1 cellular context compared by ENCODE assay signal in the genomic region with DNA sequence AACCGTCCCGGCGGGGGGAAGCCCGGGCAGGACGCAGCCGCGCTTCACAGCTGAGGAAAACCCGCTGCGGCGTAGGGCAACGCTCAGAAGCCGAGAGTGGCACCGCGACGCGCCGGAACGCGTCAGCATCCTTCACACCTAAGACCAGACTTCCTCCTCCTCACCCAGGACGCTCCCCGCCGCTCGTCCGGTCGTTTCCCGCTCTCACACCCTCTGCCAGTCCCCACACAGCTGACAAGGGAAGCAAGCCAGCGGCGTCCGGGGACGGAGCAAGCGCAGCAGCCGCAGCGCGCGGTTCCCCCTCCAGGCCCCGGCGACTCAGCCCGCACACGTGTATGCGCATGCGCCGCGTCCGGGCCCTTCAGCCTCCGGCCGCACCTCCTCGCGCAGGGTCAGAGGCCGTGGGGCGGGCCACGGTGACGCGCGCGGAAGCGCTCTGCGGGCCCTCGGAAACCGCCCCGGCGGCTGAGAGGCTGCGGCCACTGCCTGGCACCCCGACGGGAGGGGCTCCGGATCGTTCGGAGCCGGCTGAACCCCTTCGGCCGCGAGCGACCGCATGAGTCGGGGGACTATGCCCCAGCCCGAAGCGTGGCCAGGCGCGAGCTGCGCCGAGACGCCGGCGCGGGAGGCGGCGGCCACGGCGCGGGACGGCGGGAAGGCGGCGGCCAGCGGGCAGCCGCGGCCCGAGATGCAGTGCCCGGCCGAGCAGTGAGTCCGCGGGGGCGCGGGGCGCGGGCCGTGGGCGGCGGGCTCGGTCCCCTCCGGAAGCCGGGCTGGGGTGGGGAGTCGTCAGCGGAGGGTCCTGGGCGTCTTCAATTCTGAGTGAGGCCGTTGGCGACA.
A peak's percentile ranks its signal among the peaks of the same experiment; 100 is the strongest.
TF ChIP-seq lines count a peak whose summit lies in the region.

TSS of gene OTULIN (plus strand) at position 449 of the 840 bp plus-strand sequence. CDS start at position 557, 108 bp downstream.

TF ChIP-seq in K562, 482 proteins besides CTCF, POLR2A, EP300 and RAD21 (continued from another document and continues in another):
- TF ChIP-seq, protein P1, sequence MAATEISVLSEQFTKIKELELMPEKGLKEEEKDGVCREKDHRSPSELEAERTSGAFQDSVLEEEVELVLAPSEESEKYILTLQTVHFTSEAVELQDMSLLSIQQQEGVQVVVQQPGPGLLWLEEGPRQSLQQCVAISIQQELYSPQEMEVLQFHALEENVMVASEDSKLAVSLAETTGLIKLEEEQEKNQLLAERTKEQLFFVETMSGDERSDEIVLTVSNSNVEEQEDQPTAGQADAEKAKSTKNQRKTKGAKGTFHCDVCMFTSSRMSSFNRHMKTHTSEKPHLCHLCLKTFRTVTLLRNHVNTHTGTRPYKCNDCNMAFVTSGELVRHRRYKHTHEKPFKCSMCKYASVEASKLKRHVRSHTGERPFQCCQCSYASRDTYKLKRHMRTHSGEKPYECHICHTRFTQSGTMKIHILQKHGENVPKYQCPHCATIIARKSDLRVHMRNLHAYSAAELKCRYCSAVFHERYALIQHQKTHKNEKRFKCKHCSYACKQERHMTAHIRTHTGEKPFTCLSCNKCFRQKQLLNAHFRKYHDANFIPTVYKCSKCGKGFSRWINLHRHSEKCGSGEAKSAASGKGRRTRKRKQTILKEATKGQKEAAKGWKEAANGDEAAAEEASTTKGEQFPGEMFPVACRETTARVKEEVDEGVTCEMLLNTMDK (IDR thresholded peaks at IDR 0.05; ENCODE audit: borderline replicate concordance, insufficient read depth, low read depth, low read length, poor library complexity, severe bottlenecking), result peak; percentile 9
- TF ChIP-seq, protein P2, sequence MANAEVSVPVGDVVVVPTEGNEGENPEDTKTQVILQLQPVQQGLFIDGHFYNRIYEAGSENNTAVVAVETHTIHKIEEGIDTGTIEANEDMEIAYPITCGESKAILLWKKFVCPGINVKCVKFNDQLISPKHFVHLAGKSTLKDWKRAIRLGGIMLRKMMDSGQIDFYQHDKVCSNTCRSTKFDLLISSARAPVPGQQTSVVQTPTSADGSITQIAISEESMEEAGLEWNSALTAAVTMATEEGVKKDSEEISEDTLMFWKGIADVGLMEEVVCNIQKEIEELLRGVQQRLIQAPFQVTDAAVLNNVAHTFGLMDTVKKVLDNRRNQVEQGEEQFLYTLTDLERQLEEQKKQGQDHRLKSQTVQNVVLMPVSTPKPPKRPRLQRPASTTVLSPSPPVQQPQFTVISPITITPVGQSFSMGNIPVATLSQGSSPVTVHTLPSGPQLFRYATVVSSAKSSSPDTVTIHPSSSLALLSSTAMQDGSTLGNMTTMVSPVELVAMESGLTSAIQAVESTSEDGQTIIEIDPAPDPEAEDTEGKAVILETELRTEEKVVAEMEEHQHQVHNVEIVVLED (CRISPR knock-in tag; IDR thresholded peaks at IDR 0.05), result peak; percentile 87
- TF ChIP-seq TOE1 (IDR thresholded peaks at IDR 0.05; ENCODE audit: borderline replicate concordance) (no peak), TOE1 (CRISPR knock-in tag; IDR thresholded peaks at IDR 0.05; ENCODE audit: borderline replicate concordance, low read depth) (no peak), ZNF57 (CRISPR knock-in tag; IDR thresholded peaks at IDR 0.05) (no peak), ZC3H4 (CRISPR knock-in tag; IDR thresholded peaks at IDR 0.05; ENCODE audit: borderline replicate concordance) (no peak), DMBX1 (CRISPR knock-in tag; IDR thresholded peaks at IDR 0.05; ENCODE audit: borderline replicate concordance) (no peak; the same call in 1 of the 2 replicates), MYNN (IDR thresholded peaks at IDR 0.05) (no peak), MYNN (CRISPR knock-in tag; IDR thresholded peaks at IDR 0.05) (no peak), SMAD2 (IDR thresholded peaks at IDR 0.05; ENCODE audit: low read depth, low read length) (no peak), ZNF551 (CRISPR knock-in tag; IDR thresholded peaks at IDR 0.05) (no peak), WHSC1 (IDR thresholded peaks at IDR 0.05; ENCODE audit: low read length) (no peak), RCOR1 (IDR thresholded peaks at IDR 0.05; ENCODE audit: borderline replicate concordance in 1 of 2, low read depth in 2 of 2, low read length in 2 of 2) (peak in 1 of 2 experiments; percentile 2; a peak in 1 of 4 replicates), ZNF707 (CRISPR knock-in tag; conservative IDR thresholded peaks at IDR 0.05) (no peak), HDAC8 (tag; IDR thresholded peaks at IDR 0.05) (no peak), ZNF24 (IDR thresholded peaks at IDR 0.05) (peak; percentile 80), ELF4 (CRISPR knock-in tag; IDR thresholded peaks at IDR 0.05) (no peak), GATA2 (CRISPR knock-in tag; IDR thresholded peaks at IDR 0.05) (no peak), POLR2AphosphoS5 (IDR thresholded peaks at IDR 0.05; ENCODE audit: control insufficient read depth, insufficient read depth, low read depth, low read length) (peak; percentile 78), ZNF586 (CRISPR knock-in tag; conservative IDR thresholded peaks at IDR 0.05) (no peak), ZNF830 (CRISPR knock-in tag; IDR thresholded peaks at IDR 0.05) (no peak; the same call in 1 of the 2 replicates), ZKSCAN3 (CRISPR knock-in tag; IDR thresholded peaks at IDR 0.05) (no peak), HCFC1 (IDR thresholded peaks at IDR 0.05; ENCODE audit: low read depth, low read length) (peak; percentile 46; the same call in 1 of the 2 replicates), IRF2 (CRISPR knock-in tag; IDR thresholded peaks at IDR 0.05) (no peak), IFI16 (CRISPR knock-in tag; IDR thresholded peaks at IDR 0.05) (no peak), EHMT2 (IDR thresholded peaks at IDR 0.05) (no peak), L3MBTL2 (IDR thresholded peaks at IDR 0.05) (peak; percentile 99), TEAD2 (tag; IDR thresholded peaks at IDR 0.05) (no peak), LCOR (CRISPR knock-in tag; IDR thresholded peaks at IDR 0.05) (no peak)
- TF ChIP-seq, protein P3, sequence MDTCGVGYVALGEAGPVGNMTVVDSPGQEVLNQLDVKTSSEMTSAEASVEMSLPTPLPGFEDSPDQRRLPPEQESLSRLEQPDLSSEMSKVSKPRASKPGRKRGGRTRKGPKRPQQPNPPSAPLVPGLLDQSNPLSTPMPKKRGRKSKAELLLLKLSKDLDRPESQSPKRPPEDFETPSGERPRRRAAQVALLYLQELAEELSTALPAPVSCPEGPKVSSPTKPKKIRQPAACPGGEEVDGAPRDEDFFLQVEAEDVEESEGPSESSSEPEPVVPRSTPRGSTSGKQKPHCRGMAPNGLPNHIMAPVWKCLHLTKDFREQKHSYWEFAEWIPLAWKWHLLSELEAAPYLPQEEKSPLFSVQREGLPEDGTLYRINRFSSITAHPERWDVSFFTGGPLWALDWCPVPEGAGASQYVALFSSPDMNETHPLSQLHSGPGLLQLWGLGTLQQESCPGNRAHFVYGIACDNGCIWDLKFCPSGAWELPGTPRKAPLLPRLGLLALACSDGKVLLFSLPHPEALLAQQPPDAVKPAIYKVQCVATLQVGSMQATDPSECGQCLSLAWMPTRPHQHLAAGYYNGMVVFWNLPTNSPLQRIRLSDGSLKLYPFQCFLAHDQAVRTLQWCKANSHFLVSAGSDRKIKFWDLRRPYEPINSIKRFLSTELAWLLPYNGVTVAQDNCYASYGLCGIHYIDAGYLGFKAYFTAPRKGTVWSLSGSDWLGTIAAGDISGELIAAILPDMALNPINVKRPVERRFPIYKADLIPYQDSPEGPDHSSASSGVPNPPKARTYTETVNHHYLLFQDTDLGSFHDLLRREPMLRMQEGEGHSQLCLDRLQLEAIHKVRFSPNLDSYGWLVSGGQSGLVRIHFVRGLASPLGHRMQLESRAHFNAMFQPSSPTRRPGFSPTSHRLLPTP (IDR thresholded peaks at IDR 0.05; ENCODE audit: borderline replicate concordance, extremely low read depth, insufficient read length), result no peak
- TF ChIP-seq, protein P4, sequence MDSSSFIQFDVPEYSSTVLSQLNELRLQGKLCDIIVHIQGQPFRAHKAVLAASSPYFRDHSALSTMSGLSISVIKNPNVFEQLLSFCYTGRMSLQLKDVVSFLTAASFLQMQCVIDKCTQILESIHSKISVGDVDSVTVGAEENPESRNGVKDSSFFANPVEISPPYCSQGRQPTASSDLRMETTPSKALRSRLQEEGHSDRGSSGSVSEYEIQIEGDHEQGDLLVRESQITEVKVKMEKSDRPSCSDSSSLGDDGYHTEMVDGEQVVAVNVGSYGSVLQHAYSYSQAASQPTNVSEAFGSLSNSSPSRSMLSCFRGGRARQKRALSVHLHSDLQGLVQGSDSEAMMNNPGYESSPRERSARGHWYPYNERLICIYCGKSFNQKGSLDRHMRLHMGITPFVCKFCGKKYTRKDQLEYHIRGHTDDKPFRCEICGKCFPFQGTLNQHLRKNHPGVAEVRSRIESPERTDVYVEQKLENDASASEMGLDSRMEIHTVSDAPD (CRISPR knock-in tag; IDR thresholded peaks at IDR 0.05), result no peak
- TF ChIP-seq, protein P5, sequence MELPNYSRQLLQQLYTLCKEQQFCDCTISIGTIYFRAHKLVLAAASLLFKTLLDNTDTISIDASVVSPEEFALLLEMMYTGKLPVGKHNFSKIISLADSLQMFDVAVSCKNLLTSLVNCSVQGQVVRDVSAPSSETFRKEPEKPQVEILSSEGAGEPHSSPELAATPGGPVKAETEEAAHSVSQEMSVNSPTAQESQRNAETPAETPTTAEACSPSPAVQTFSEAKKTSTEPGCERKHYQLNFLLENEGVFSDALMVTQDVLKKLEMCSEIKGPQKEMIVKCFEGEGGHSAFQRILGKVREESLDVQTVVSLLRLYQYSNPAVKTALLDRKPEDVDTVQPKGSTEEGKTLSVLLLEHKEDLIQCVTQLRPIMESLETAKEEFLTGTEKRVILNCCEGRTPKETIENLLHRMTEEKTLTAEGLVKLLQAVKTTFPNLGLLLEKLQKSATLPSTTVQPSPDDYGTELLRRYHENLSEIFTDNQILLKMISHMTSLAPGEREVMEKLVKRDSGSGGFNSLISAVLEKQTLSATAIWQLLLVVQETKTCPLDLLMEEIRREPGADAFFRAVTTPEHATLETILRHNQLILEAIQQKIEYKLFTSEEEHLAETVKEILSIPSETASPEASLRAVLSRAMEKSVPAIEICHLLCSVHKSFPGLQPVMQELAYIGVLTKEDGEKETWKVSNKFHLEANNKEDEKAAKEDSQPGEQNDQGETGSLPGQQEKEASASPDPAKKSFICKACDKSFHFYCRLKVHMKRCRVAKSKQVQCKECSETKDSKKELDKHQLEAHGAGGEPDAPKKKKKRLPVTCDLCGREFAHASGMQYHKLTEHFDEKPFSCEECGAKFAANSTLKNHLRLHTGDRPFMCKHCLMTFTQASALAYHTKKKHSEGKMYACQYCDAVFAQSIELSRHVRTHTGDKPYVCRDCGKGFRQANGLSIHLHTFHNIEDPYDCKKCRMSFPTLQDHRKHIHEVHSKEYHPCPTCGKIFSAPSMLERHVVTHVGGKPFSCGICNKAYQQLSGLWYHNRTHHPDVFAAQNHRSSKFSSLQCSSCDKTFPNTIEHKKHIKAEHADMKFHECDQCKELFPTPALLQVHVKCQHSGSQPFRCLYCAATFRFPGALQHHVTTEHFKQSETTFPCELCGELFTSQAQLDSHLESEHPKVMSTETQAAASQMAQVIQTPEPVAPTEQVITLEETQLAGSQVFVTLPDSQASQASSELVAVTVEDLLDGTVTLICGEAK (IDR thresholded peaks at IDR 0.05), result peak; percentile 67; the same call in 1 of the 2 replicates
- TF ChIP-seq, protein P5 (CRISPR knock-in tag; IDR thresholded peaks at IDR 0.05), result no peak
- TF ChIP-seq, protein P6, sequence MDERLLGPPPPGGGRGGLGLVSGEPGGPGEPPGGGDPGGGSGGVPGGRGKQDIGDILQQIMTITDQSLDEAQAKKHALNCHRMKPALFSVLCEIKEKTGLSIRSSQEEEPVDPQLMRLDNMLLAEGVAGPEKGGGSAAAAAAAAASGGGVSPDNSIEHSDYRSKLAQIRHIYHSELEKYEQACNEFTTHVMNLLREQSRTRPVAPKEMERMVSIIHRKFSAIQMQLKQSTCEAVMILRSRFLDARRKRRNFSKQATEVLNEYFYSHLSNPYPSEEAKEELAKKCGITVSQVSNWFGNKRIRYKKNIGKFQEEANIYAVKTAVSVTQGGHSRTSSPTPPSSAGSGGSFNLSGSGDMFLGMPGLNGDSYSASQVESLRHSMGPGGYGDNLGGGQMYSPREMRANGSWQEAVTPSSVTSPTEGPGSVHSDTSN (CRISPR knock-in tag; IDR thresholded peaks at IDR 0.05; ENCODE audit: low read depth), result no peak
- TF ChIP-seq, protein P6 (tag; conservative IDR thresholded peaks at IDR 0.05; ENCODE audit: low read depth), result no peak
